Comparison of ENCODE assay signal across 32 cellular contexts in genomic region chrX:151792505-151792904, GRCh38. TPM values are rescaled to one million over a fixed set of nuclear protein-coding genes. Genes with fewer than 3 reads are reported as not detected.
"Had no signal": no experiment of that assay in that cellular context is flagged by ENCODE, and none has a peak within 500 bp of the region (broad histone marks: within the 10 kb centered on the region; RNA-seq: fewer than 3 reads in every experiment).

No MANE protein-coding gene starts in this region.

- H3K36me3 Mint-ChIP-seq: stimulated activated effector memory CD8-positive, alpha-beta T cell treated with anti-CD3 and anti-CD28 coated beads, Interleukin-12 subunit alpha, Interleukin-12 subunit beta, amount 100 ng/mL, for 72 hours; stimulated activated memory B cell treated with anti-CD40 and anti-IgM and Interleukin-4, amounts not matched to agents 10 μg/mL and 1 μg/mL and 100 μg/mL, for 72 hours; stimulated activated naive B cell treated with anti-CD40 and anti-IgM and Interleukin-4, amounts not matched to agents 10 μg/mL and 1 μg/mL and 100 μg/mL, for 72 hours; type B pancreatic cell had no signal

- H3K4me1 Mint-ChIP-seq: stimulated activated effector memory CD8-positive, alpha-beta T cell treated with anti-CD3 and anti-CD28 coated beads, Interleukin-12 subunit alpha, Interleukin-12 subunit beta, amount 100 ng/mL, for 72 hours; stimulated activated memory B cell treated with anti-CD40 and anti-IgM and Interleukin-4, amounts not matched to agents 10 μg/mL and 1 μg/mL and 100 μg/mL, for 72 hours; stimulated activated naive B cell treated with anti-CD40 and anti-IgM and Interleukin-4, amounts not matched to agents 10 μg/mL and 1 μg/mL and 100 μg/mL, for 72 hours; stimulated activated naive CD8-positive, alpha-beta T cell treated with anti-CD3 and anti-CD28 coated beads, Interleukin-15, amount 100 ng/mL, for 72 hours had no signal

- H3K27ac Mint-ChIP-seq: stimulated activated effector memory CD8-positive, alpha-beta T cell treated with anti-CD3 and anti-CD28 coated beads, Interleukin-12 subunit alpha, Interleukin-12 subunit beta, amount 100 ng/mL, for 72 hours; stimulated activated memory B cell treated with anti-CD40 and anti-IgM and Interleukin-4, amounts not matched to agents 10 μg/mL and 1 μg/mL and 100 μg/mL, for 72 hours; stimulated activated naive B cell treated with anti-CD40 and anti-IgM and Interleukin-4, amounts not matched to agents 10 μg/mL and 1 μg/mL and 100 μg/mL, for 72 hours; stimulated activated naive CD8-positive, alpha-beta T cell treated with anti-CD3 and anti-CD28 coated beads, Interleukin-15, amount 100 ng/mL, for 72 hours; stimulated activated naive CD8-positive, alpha-beta T cell treated with anti-CD3 and anti-CD28 coated beads, Interleukin-15, Interleukin-2, amounts not matched to agents 100 ng/mL and 50 ng/mL, for 24 hours; type B pancreatic cell had no signal

- H3K4me3 Mint-ChIP-seq: stimulated activated effector memory CD8-positive, alpha-beta T cell treated with anti-CD3 and anti-CD28 coated beads, Interleukin-12 subunit alpha, Interleukin-12 subunit beta, amount 100 ng/mL, for 72 hours; stimulated activated memory B cell treated with anti-CD40 and anti-IgM and Interleukin-4, amounts not matched to agents 10 μg/mL and 1 μg/mL and 100 μg/mL, for 72 hours; stimulated activated naive B cell treated with anti-CD40 and anti-IgM and Interleukin-4, amounts not matched to agents 10 μg/mL and 1 μg/mL and 100 μg/mL, for 72 hours; stimulated activated naive CD8-positive, alpha-beta T cell treated with anti-CD3 and anti-CD28 coated beads, Interleukin-15, amount 100 ng/mL, for 72 hours; stimulated activated naive CD8-positive, alpha-beta T cell treated with anti-CD3 and anti-CD28 coated beads, Interleukin-15, Interleukin-2, amounts not matched to agents 100 ng/mL and 50 ng/mL, for 24 hours; type B pancreatic cell had no signal

- H3K4me1 ChIP-seq: suprapubic skin, testis, thyroid gland, tibial nerve, transverse colon, upper lobe of left lung, upper lobe of right lung, uterus, vagina had no signal

- H3K9me3 Mint-ChIP-seq: stimulated activated effector memory CD8-positive, alpha-beta T cell treated with anti-CD3 and anti-CD28 coated beads, Interleukin-12 subunit alpha, Interleukin-12 subunit beta, amount 100 ng/mL, for 72 hours; stimulated activated memory B cell treated with anti-CD40 and anti-IgM and Interleukin-4, amounts not matched to agents 10 μg/mL and 1 μg/mL and 100 μg/mL, for 72 hours; stimulated activated naive CD8-positive, alpha-beta T cell treated with anti-CD3 and anti-CD28 coated beads, Interleukin-15, amount 100 ng/mL, for 72 hours; stimulated activated naive CD8-positive, alpha-beta T cell treated with anti-CD3 and anti-CD28 coated beads, Interleukin-15, Interleukin-2, amounts not matched to agents 100 ng/mL and 50 ng/mL, for 24 hours had no signal

- H3K36me3 ChIP-seq: stomach, suprapubic skin, thoracic aorta, thyroid gland, tibial artery, tibial nerve, transverse colon, upper lobe of left lung, upper lobe of right lung, uterus, vagina had no signal

- DNase-seq: stimulated activated CD4-positive, alpha-beta T cell treated with anti-CD3 and anti-CD28 coated beads, Interleukin-2, amount 100 ng/mL, for 48 hours; stimulated activated CD4-positive, alpha-beta T cell treated with anti-CD3 and anti-CD28 coated beads, Interleukin-4, amount 100 ng/mL, for 1 hour; stimulated activated CD4-positive, alpha-beta T cell treated with anti-CD3 and anti-CD28 coated beads, Interleukin-4, amount 100 ng/mL, for 24 hours; stimulated activated CD4-positive, alpha-beta T cell treated with anti-CD3 and anti-CD28 coated beads, Interleukin-4, amount 100 ng/mL, for 4 hours; stimulated activated CD8-positive, alpha-beta memory T cell treated with anti-CD3 and anti-CD28 coated beads, Interleukin-4, amount 100 ng/mL, for 48 hours; stimulated activated naive B cell treated with anti-CD40 and anti-IgM and Interleukin-4, amounts not matched to agents 10 μg/mL and 1 μg/mL and 100 μg/mL, for 72 hours; stimulated activated naive CD4-positive, alpha-beta T cell; stimulated activated naive CD4-positive, alpha-beta T cell treated with Interleukin-2 at 50 U/mL for 16 hours; stimulated activated naive CD8-positive, alpha-beta T cell treated with anti-CD3 and anti-CD28 coated beads, Interleukin-15, amount 100 ng/mL, for 72 hours; stimulated activated naive CD8-positive, alpha-beta T cell treated with anti-CD3 and anti-CD28 coated beads, Interleukin-15, Interleukin-2, amounts not matched to agents 100 U/mL and 50 U/mL, for 24 hours; stomach; substantia nigra; testis; thyroid gland; tibial artery; transverse colon; trophoblast cell; upper lobe of left lung; upper lobe of right lung; uterus had no signal

- H3K27me3 ChIP-seq: suprapubic skin, testis, thyroid gland, tibial artery, tibial nerve, transverse colon, upper lobe of left lung, upper lobe of right lung, uterus, vagina had no signal

- H3K27ac ChIP-seq: stomach, suprapubic skin, testis, thoracic aorta, thyroid gland, tibial artery, tibial nerve, transverse colon, upper lobe of left lung, upper lobe of right lung, uterus, vagina had no signal

- ATAC-seq: stimulated activated effector memory CD8-positive, alpha-beta T cell treated with anti-CD3 and anti-CD28 coated beads, Interleukin-12 subunit alpha, Interleukin-12 subunit beta, amount 100 ng/mL, for 72 hours; stimulated activated memory B cell treated with anti-CD40 and anti-IgM and Interleukin-4, amounts not matched to agents 10 μg/mL and 1 μg/mL and 100 μg/mL, for 72 hours; stimulated activated naive B cell treated with anti-CD40 and anti-IgM and Interleukin-4, amounts not matched to agents 10 μg/mL and 1 μg/mL and 100 μg/mL, for 72 hours; stimulated activated naive CD8-positive, alpha-beta T cell treated with anti-CD3 and anti-CD28 coated beads, Interleukin-15, amount 100 ng/mL, for 72 hours; stimulated activated naive CD8-positive, alpha-beta T cell treated with anti-CD3 and anti-CD28 coated beads, Interleukin-15, Interleukin-2, amounts not matched to agents 100 U/mL and 50 U/mL, for 24 hours; upper lobe of right lung had no signal

- H3K27me3 Mint-ChIP-seq: stimulated activated memory B cell treated with anti-CD40 and anti-IgM and Interleukin-4, amounts not matched to agents 10 μg/mL and 1 μg/mL and 100 μg/mL, for 72 hours; stimulated activated naive B cell treated with anti-CD40 and anti-IgM and Interleukin-4, amounts not matched to agents 10 μg/mL and 1 μg/mL and 100 μg/mL, for 72 hours; stimulated activated naive CD8-positive, alpha-beta T cell treated with anti-CD3 and anti-CD28 coated beads, Interleukin-15, Interleukin-2, amounts not matched to agents 100 ng/mL and 50 ng/mL, for 24 hours had no signal

- H3K9me3 ChIP-seq: stomach, suprapubic skin, testis, thoracic aorta, thyroid gland, tibial artery, tibial nerve, transverse colon, upper lobe of left lung, upper lobe of right lung, uterus, vagina had no signal

- H3K4me3 ChIP-seq: stomach, suprapubic skin, testis, thoracic aorta, thyroid gland, tibial artery, tibial nerve, transverse colon, upper lobe of left lung, upper lobe of right lung, uterus, vagina had no signal

RNA-seq across cellular contexts. Expression of gene CNGA2, which starts 58.0 kb away (rescaled TPM):
- total RNA-seq: stomach, subcutaneous adipose tissue, suprapubic skin, temporal lobe, thoracic aorta, thyroid gland, tibial nerve, transverse colon, upper lobe of left lung, upper lobe of right lung, ureter, urinary bladder, uterus, vagina had no signal
- polyA plus RNA-seq: stomach, urinary bladder had no signal
